Comparison of ENCODE assay signal across 1 cellular context in the genomic region with DNA sequence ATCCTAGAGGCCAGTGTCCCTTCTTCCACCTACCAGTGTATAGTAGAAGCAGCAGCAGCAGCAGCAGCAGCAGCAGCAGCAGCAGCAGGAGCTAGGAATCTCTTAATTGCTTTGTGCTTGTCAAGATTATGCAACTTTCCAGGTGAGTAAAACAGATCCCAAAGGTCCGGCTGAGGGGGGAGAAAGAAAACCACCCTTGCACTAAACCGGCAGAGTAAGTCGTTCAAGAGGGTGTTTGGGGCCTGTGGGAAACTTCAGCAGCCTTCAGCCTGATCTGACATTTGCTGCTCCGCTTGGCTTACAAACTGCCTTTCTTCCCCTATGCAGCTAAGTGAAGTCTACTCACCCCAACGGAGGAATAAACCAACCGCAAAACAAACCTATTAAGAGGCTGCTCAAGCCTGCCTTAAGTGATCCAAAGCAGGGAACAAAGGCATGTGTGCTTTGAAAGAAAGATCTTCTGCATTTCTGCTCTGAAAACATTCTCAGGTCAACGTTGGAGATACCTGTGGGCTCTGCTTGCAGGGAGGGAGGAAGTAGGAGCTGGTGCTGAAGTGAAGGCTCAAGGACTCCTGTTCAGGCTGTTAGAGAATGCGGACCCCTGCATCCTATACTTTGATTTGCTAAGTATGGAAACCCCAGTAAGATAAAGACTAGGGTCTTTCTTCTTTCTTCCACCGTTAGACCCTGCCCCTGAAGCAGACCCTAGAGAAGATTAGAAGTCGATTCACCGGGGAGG.
A peak's percentile ranks its signal among the peaks of the same experiment; 100 is the strongest.
TF ChIP-seq lines count a peak whose summit lies in the region.

No MANE protein-coding gene starts in this region.

TF ChIP-seq in HepG2, 621 proteins besides CTCF, POLR2A, EP300 and RAD21:
- TF ChIP-seq ZNF224 (CRISPR knock-in tag; IDR thresholded peaks at IDR 0.05) (no peak), ZNF556 (CRISPR knock-in tag; IDR thresholded peaks at IDR 0.05; ENCODE audit: borderline replicate concordance) (no peak), CEBPB (IDR thresholded peaks at IDR 0.05; ENCODE audit: borderline replicate concordance, low read depth, low read length) (peak; percentile 42; the same call in 1 of the 2 replicates)
